In genomic region chr2:128041561-128041960, GRCh38 we compare ENCODE assay signal across 20 cellular contexts. TPM values are rescaled to one million over a fixed set of nuclear protein-coding genes. Genes with fewer than 3 reads are reported as not detected.
DNase-seq lines count a peak whose midpoint lies in the region; ATAC-seq, FAIRE-seq and TF ChIP-seq lines count a peak whose summit lies in the region.
"Had no signal": no experiment of that assay in that cellular context is flagged by ENCODE, and none has a peak within 500 bp of the region (broad histone marks: within the 10 kb centered on the region; RNA-seq: fewer than 3 reads in every experiment).

No MANE protein-coding gene starts in this region.

- H3K14ac ChIP-seq in H1 (ENCODE audit: insufficient read length): no peak overlapping the region
- no peak overlapping the region for H3K14ac ChIP-seq in mesenchymal stem cell (ENCODE audit: low read length in 2 of 2)

- no peaks in the 10 kb centered on the region for H3K23me2 ChIP-seq in H1 (ENCODE audit: low read depth, low read length)

- no peak overlapping the region for H3K4ac ChIP-seq in H1 (replicated peaks; ENCODE audit: insufficient read length, low read depth, low read length)
- H3K4ac ChIP-seq in mesenchymal stem cell (ENCODE audit: low read depth in 1 of 2, low read length in 2 of 2): no peak overlapping the region

- no peaks in the 10 kb centered on the region for H4K20me1 ChIP-seq in H1 (replicated peaks in 1 of 2; ENCODE audit: control insufficient read depth in 1 of 2, insufficient read depth in 2 of 2, low read length in 2 of 2)

- H2BK15ac ChIP-seq in H1 (ENCODE audit: low read length) (no peak overlapping the region), mesenchymal stem cell (ENCODE audit: low read depth, poor library complexity, severe bottlenecking) (no peak overlapping the region)

- no peak for TF ChIP-seq EP300 in H1 (IDR thresholded peaks at IDR 0.05; ENCODE audit: borderline replicate concordance in 1 of 2, low read depth in 2 of 2, low read length in 2 of 2)

- POLR2A ChIA-PET in H1 (lab: Charles Lee; ENCODE audit: partially characterized antibody): interaction anchor here (1.0 to 1.2 kb wide), 2 partner anchors 14 to 38 kb away, joined by 3 read pairs; partner anchors contain the start of gene SAP130

- DNase-seq in ELR (ENCODE audit: low read depth) (peak; percentile 26), RPMI7951 (ENCODE audit: low read depth) (peak; percentile 6), H1 (ENCODE audit: low read depth in 1 of 2, low spot score in 2 of 2) (no peak), mesenchymal stem cell (peak; percentile 1), adrenal gland (no peak)
- no peak for DNase-seq in activated CD4-positive, alpha-beta T cell treated with anti-CD3 and anti-CD28 coated beads, Interleukin-2, amount 50 U/mL, for 1 hour
- DNase-seq: ACHN; BE2C; C1 segment of cervical spinal cord; CD4-positive, CD25-positive, alpha-beta regulatory T cell; CD8-positive, alpha-beta memory T cell; COR-L47; DMS 273 treated with DMSO at 0.1 percent for 48 hours; DMS79; GF-D8; HFFc6 had no signal

- H3K23ac ChIP-seq in H1 (ENCODE audit: insufficient read length) (no peak overlapping the region), mesenchymal stem cell (ENCODE audit: low read length in 2 of 2) (no peak overlapping the region)

- H3K4me1 ChIP-seq in H1 (replicated peaks in 1 of 4; ENCODE audit: control insufficient read depth in 3 of 4, insufficient read depth in 4 of 4, low read length in 3 of 4) (peaks cover 0 to 8% (median 5%) of the 10 kb centered on the region in 4 experiments; a peak in 3 of 7 replicates), mesenchymal stem cell (ENCODE audit: control insufficient read depth, insufficient read depth, low read depth, low read length) (no peaks in the 10 kb centered on the region), adrenal gland (replicated peaks in 1 of 2) (no peaks in the 10 kb centered on the region)
- H3K4me1 ChIP-seq: BE2C had no signal

- intact Hi-C loops in adrenal gland (cut with DNase I): no loop called here

- FAIRE-seq in H1 (lab: Jason Lieb, UNC): no peak
- FAIRE-seq: A204.1 had no signal

- ATAC-seq in HG03045 (IDR thresholded peaks at IDR 0.05; ENCODE audit: unreplicated experiment): no peak
- no peak for ATAC-seq in GM21515 (IDR thresholded peaks at IDR 0.05; ENCODE audit: unreplicated experiment)
- ATAC-seq: HCT116 had no signal

- no peak overlapping the region for H3K18ac ChIP-seq in H1 (ENCODE audit: extremely low read depth, low read length)
- H3K18ac ChIP-seq in mesenchymal stem cell (ENCODE audit: low read depth in 1 of 2, low read length in 2 of 2): no peak overlapping the region

- H2BK12ac ChIP-seq in H1 (ENCODE audit: low read depth, low read length) (no peak overlapping the region), mesenchymal stem cell (ENCODE audit: low read length in 2 of 2) (no peak overlapping the region)

- 85% methylated on average over 3 of the region's 3 CpGs; no CpG with 5 or more reads in 1 of the 2 experiments for WGBS in H1 (ENCODE audit: extremely low coverage in 1 of 2, insufficient coverage in 1 of 2, insufficient read length in 1 of 2, insufficient replicate concordance in 2 of 2, low coverage in 1 of 2, low lambda C conversion rate in 2 of 2, missing lambda C conversion rate in 1 of 2), 2 experiments
- 65% methylated on average over 3 of the region's 3 CpGs for WGBS in mesenchymal stem cell
- 79 to 86% (median 81%) methylated on average over 3 of the region's 3 CpGs for WGBS in adrenal gland, 4 donors

- no peak for TF ChIP-seq RAD21 in H1 (IDR thresholded peaks at IDR 0.05 in 1 of 2, conservative IDR thresholded peaks at IDR 0.05 in 1 of 2; ENCODE audit: low read depth in 2 of 2, low read length in 2 of 2)

- H3K4me2 ChIP-seq in H1 (ENCODE audit: insufficient read depth in 1 of 2, low read depth in 2 of 2, low read length in 2 of 2) (no peak overlapping the region), mesenchymal stem cell (ENCODE audit: low read length, poor library complexity, severe bottlenecking) (no peak overlapping the region)

- H2BK5ac ChIP-seq in H1 (ENCODE audit: low read depth, low read length) (no peak overlapping the region), mesenchymal stem cell (ENCODE audit: low read depth, low read length, poor library complexity, severe bottlenecking) (no peak overlapping the region)

- no peak overlapping the region for H4K5ac ChIP-seq in H1 (ENCODE audit: insufficient read length, low read depth, low read length)

- H3K27ac ChIP-seq in H1 (ENCODE audit: low read depth, low read length) (no peak overlapping the region), mesenchymal stem cell (ENCODE audit: low read length, poor library complexity, severe bottlenecking) (no peak overlapping the region), adrenal gland (no peak overlapping the region)

- H2AFZ ChIP-seq in H1 (ENCODE audit: low read length) (no peak overlapping the region), mesenchymal stem cell (ENCODE audit: low read depth, low read length) (no peak overlapping the region)

- no peaks in the 10 kb centered on the region for H3K27me3 ChIP-seq in H1 (replicated peaks in 1 of 4; ENCODE audit: control insufficient read depth in 3 of 4, extremely low read depth in 1 of 4, insufficient read depth in 3 of 4, low read length in 3 of 4)
- H3K27me3 ChIP-seq in mesenchymal stem cell (ENCODE audit: control insufficient read depth in 1 of 2, insufficient read depth in 1 of 2, low read length in 2 of 2): no peaks in the 10 kb centered on the region
- no peaks in the 10 kb centered on the region for H3K27me3 ChIP-seq in adrenal gland
- H3K27me3 ChIP-seq: BE2C had no signal

- H4K91ac ChIP-seq in H1 (replicated peaks; ENCODE audit: insufficient read length, low read length): no peak overlapping the region
- H4K91ac ChIP-seq in mesenchymal stem cell (ENCODE audit: low read length): no peak overlapping the region

- H2AK5ac ChIP-seq in H1 (ENCODE audit: low read depth, low read length): no peak overlapping the region
- H2AK5ac ChIP-seq in mesenchymal stem cell (ENCODE audit: low read length, severe bottlenecking): no peak overlapping the region

- H3K9ac ChIP-seq in H1 (replicated peaks in 1 of 4; ENCODE audit: extremely low read depth in 1 of 4, low read depth in 3 of 4, low read length in 3 of 4): no peak overlapping the region
- no peak overlapping the region for H3K9ac ChIP-seq in mesenchymal stem cell (ENCODE audit: low read length)

- H3K56ac ChIP-seq in H1 (replicated peaks; ENCODE audit: insufficient read length, low read depth, low read length): no peak overlapping the region

- no peak overlapping the region for H2BK20ac ChIP-seq in H1 (ENCODE audit: low read length)

- H3K79me1 ChIP-seq in H1 (ENCODE audit: low read depth, low read length) (no peaks in the 10 kb centered on the region), mesenchymal stem cell (replicated peaks; ENCODE audit: low read length, poor library complexity, severe bottlenecking) (no peaks in the 10 kb centered on the region)

- no peak for TF ChIP-seq CTCF in H1 (IDR thresholded peaks at IDR 0.05; ENCODE audit: control extremely low read depth in 1 of 3, insufficient read depth in 1 of 3, low read depth in 1 of 3, low read length in 3 of 3)
- TF ChIP-seq CTCF in adrenal gland (IDR thresholded peaks at IDR 0.05): no peak

- H3K36me3 ChIP-seq in H1 (ENCODE audit: control insufficient read depth in 2 of 4, insufficient read depth in 4 of 4, low read length in 3 of 4) (no peaks in the 10 kb centered on the region), mesenchymal stem cell (ENCODE audit: control insufficient read depth in 1 of 2, insufficient read depth in 2 of 2, low read depth in 1 of 2, low read length in 2 of 2) (no peaks in the 10 kb centered on the region), adrenal gland (replicated peaks in 1 of 2) (no peaks in the 10 kb centered on the region)
- H3K36me3 ChIP-seq: BE2C had no signal

- H2BK120ac ChIP-seq in H1 (replicated peaks; ENCODE audit: low read depth, low read length) (no peak overlapping the region), mesenchymal stem cell (ENCODE audit: low read depth, low read length) (no peak overlapping the region)

- no peaks in the 10 kb centered on the region for H3K9me3 ChIP-seq in H1 (ENCODE audit: insufficient read depth in 2 of 2, low read depth in 1 of 2, low read length in 1 of 2)
- peaks cover 49% of the 10 kb centered on the region for H3K9me3 ChIP-seq in mesenchymal stem cell (ENCODE audit: control insufficient read depth, low read length)
- H3K9me3 ChIP-seq in adrenal gland (replicated peaks in 1 of 3): peaks cover 0 to 9% (median 0%) of the 10 kb centered on the region in 3 donors
- H3K9me3 ChIP-seq: BE2C had no signal

- no peaks in the 10 kb centered on the region for H3K79me2 ChIP-seq in H1 (ENCODE audit: control insufficient read depth in 1 of 2, insufficient read depth in 2 of 2, low read length in 2 of 2)

- H3K4me3 ChIP-seq in H1 (ENCODE audit: extremely low read depth in 1 of 4, insufficient read depth in 2 of 4, low read depth in 3 of 4, low read length in 4 of 4): no peak overlapping the region
- H3K4me3 ChIP-seq in mesenchymal stem cell (ENCODE audit: insufficient read depth in 1 of 2, low read depth in 1 of 2, low read length in 2 of 2): no peak overlapping the region
- no peak overlapping the region for H3K4me3 ChIP-seq in adrenal gland

- CTCF ChIA-PET in H1 (lab: Charles Lee; ENCODE audit: partially characterized antibody): interaction anchor here (1.4 to 5.2 kb wide), 4 partner anchors 12 to 50 kb away, joined by 3 to 25 read pairs (median 4); partner anchors contain the start of gene SAP130

- H4K8ac ChIP-seq in H1 (ENCODE audit: extremely low read depth, insufficient read depth, low read length) (no peak overlapping the region), mesenchymal stem cell (ENCODE audit: low read length) (no peak overlapping the region)

- no peak for TF ChIP-seq POLR2A in H1 (IDR thresholded peaks at IDR 0.05; ENCODE audit: control extremely low read depth in 1 of 2, low read depth in 2 of 2, low read length in 2 of 2)
- no peak for TF ChIP-seq POLR2A in adrenal gland (IDR thresholded peaks at IDR 0.05)

RNA-seq across cellular contexts. Expression of gene SAP130, which starts 13.7 kb away (rescaled TPM):
- total RNA-seq in RPMI7951 (2014; rRNA removed; shearing (Covaris generic)): 12.2 and 19.1 TPM in 2 replicates
- 49.2 and 54.3 TPM in 2 replicates for total RNA-seq in H1 (2021; fragmentation: NEBNext Ultra II Directional; extraction: Animal tissue kit (Norgen Biotek cat#: 25700))
- polyA plus RNA-seq in H1 (2011; rRNA removed) (51.4 and 58.6 TPM in 2 replicates), adrenal gland (10 to 100 TPM in 2 of 3 donors, 1 to 10 TPM in 1; 7.0 to 20.6 (median 11.1) TPM)
- 15.5 TPM for polyA plus RNA-seq in H1 (2011; cell fraction: cytosol; rRNA removed)
- 56.9 TPM for polyA plus RNA-seq in H1 (2011; cell fraction: nucleus; rRNA removed)
- polyA plus RNA-seq in H1 (2012, experiment 1 of 2): 32.3 to 49.0 TPM (median 45.0 TPM) in 4 replicates
- polyA plus RNA-seq in H1 (2012, experiment 2 of 2): 15.9 TPM
- 27.9 TPM for polyA plus RNA-seq in H1 (2013, experiment 1 of 2)
- polyA plus RNA-seq in H1 (2013, experiment 2 of 2): 26.5 TPM
- polyA minus RNA-seq in H1 (2011; rRNA and poly(A)+ RNA removed): 58.7 and 68.3 TPM in 2 replicates
- polyA minus RNA-seq in H1 (2011; cell fraction: cytosol; rRNA and poly(A)+ RNA removed): 28.3 TPM
- 45.4 TPM for polyA minus RNA-seq in H1 (2011; cell fraction: nucleus; rRNA and poly(A)+ RNA removed)
- polyA plus RNA-seq in mesenchymal stem cell (2013, experiment 1 of 2): 15.6 TPM
- 15.0 TPM for polyA plus RNA-seq in mesenchymal stem cell (2013, experiment 2 of 2)
- total RNA-seq in adrenal gland: 10 to 100 TPM in 6 of 8 donors, 1 to 10 TPM in 2; 8.8 to 22.7 (median 18.2) TPM

RNA-seq across cellular contexts. Expression of gene UGGT1, which starts 49.4 kb away (rescaled TPM):
- 57.3 and 58.6 TPM in 2 replicates for total RNA-seq in RPMI7951 (2014; rRNA removed; shearing (Covaris generic))
- 57.3 and 61.2 TPM in 2 replicates for total RNA-seq in H1 (2021; fragmentation: NEBNext Ultra II Directional; extraction: Animal tissue kit (Norgen Biotek cat#: 25700))
- polyA plus RNA-seq in H1 (2011; rRNA removed): 13.8 and 14.9 TPM in 2 replicates
- polyA plus RNA-seq in H1 (2011; cell fraction: cytosol; rRNA removed): 18.2 TPM
- polyA plus RNA-seq in H1 (2011; cell fraction: nucleus; rRNA removed): 30.4 TPM
- polyA plus RNA-seq in H1 (2012, experiment 1 of 2): 19.6 to 31.8 TPM (median 27.5 TPM) in 4 replicates
- polyA plus RNA-seq in H1 (2012, experiment 2 of 2): 2.1 TPM
- polyA plus RNA-seq in H1 (2013, experiment 1 of 2): 67.4 TPM
- polyA plus RNA-seq in H1 (2013, experiment 2 of 2): 59.5 TPM
- polyA minus RNA-seq in H1 (2011; rRNA and poly(A)+ RNA removed): 38.8 and 55.0 TPM in 2 replicates
- 35.5 TPM for polyA minus RNA-seq in H1 (2011; cell fraction: cytosol; rRNA and poly(A)+ RNA removed)
- 53.6 TPM for polyA minus RNA-seq in H1 (2011; cell fraction: nucleus; rRNA and poly(A)+ RNA removed)
- polyA plus RNA-seq in mesenchymal stem cell (2013, experiment 1 of 2): 49.2 TPM
- 49.3 TPM for polyA plus RNA-seq in mesenchymal stem cell (2013, experiment 2 of 2)
- total RNA-seq in adrenal gland: 10 to 100 TPM; 32.0 to 67.5 (median 46.8) TPM
- 10 to 100 TPM in 1 of 3 donors, 1 to 10 TPM in 2; 6.6 to 45.2 (median 6.8) TPM for polyA plus RNA-seq in adrenal gland

Comparison
In these comparisons a context has a peak if more than half of its experiments do, and no peak if none do; other contexts are left out.
1. DNase-seq: peak in ELR (single experiment), RPMI7951 (single experiment) and mesenchymal stem cell (single experiment); none in H1 (0 of 2), activated CD4-positive, alpha-beta T cell treated with anti-CD3 and anti-CD28 coated beads, Interleukin-2, amount 50 U/mL, for 1 hour (single experiment) and adrenal gland (0 of 7).